18 cellular contexts compared by ENCODE assay signal in genomic region chr7:26326211-26326610, GRCh38. TPM values are rescaled to one million over a fixed set of nuclear protein-coding genes. Genes with fewer than 3 reads are reported as not detected.
DNase-seq lines count a peak whose midpoint lies in the region; ATAC-seq and TF ChIP-seq lines count a peak whose summit lies in the region.
"Had no signal": no experiment of that assay in that cellular context is flagged by ENCODE, and none has a peak within 500 bp of the region (broad histone marks: within the 10 kb centered on the region; RNA-seq: fewer than 3 reads in every experiment).

No MANE protein-coding gene starts in this region.

- peak overlapping the region; percentile 42 for H2AFZ ChIP-seq in mammary epithelial cell (ENCODE audit: low read depth, low read length)

- H3K27ac Mint-ChIP-seq in MCF 10A (ENCODE audit: low read depth, unreplicated experiment), result no peak overlapping the region
- H3K27ac Mint-ChIP-seq in activated T-helper 17 cell treated with anti-CD3 and anti-CD28 coated beads, Interleukin-2, amount 50 U/mL, for 72 hours, result no peak overlapping the region

- no peaks in the 10 kb centered on the region for H3K9me3 Mint-ChIP-seq in MCF 10A (ENCODE audit: unreplicated experiment)
- no peaks in the 10 kb centered on the region for H3K9me3 Mint-ChIP-seq in activated T-helper 17 cell treated with anti-CD3 and anti-CD28 coated beads, Interleukin-2, amount 50 U/mL, for 72 hours
- H3K9me3 Mint-ChIP-seq: CD4-positive, CD25-positive, alpha-beta regulatory T cell had no signal

- CTCF ChIA-PET in mammary epithelial cell (lab: Charles Lee; ENCODE audit: low non-redundant PET), result interaction anchor here (0.6 kb wide), 1 partner anchor 16 kb away, joined by 7 read pairs; no protein-coding TSS in a partner anchor
- CTCF ChIA-PET in MCF 10A (lab: Yijun Ruan, JAX), result no interaction called here

- H3K9ac ChIP-seq in mammary epithelial cell (ENCODE audit: insufficient read depth, low read length), result no peak overlapping the region
- H3K9ac ChIP-seq: BLaER1 had no signal

- no peaks in the 10 kb centered on the region for H3K36me3 ChIP-seq in mammary epithelial cell (ENCODE audit: insufficient read depth, low read length)
- H3K36me3 ChIP-seq: BLaER1, SJCRH30 had no signal

- H3K4me3 ChIP-seq in mammary epithelial cell (replicated peaks in 1 of 3; ENCODE audit: insufficient read depth in 1 of 3, low read depth in 2 of 3, low read length in 3 of 3) (no peak overlapping the region), epithelial cell of esophagus (ENCODE audit: low read length) (no peak overlapping the region)
- H3K4me3 ChIP-seq: BLaER1, SJCRH30 had no signal

- no peaks in the 10 kb centered on the region for H3K79me2 ChIP-seq in mammary epithelial cell (ENCODE audit: insufficient read depth, low read length)

- no peaks in the 10 kb centered on the region for H4K20me1 ChIP-seq in mammary epithelial cell (ENCODE audit: insufficient read depth, low read length)
- H4K20me1 ChIP-seq: BLaER1 had no signal

- no peak overlapping the region for H3K4me2 ChIP-seq in mammary epithelial cell (ENCODE audit: insufficient read depth, low read depth, low read length)
- H3K4me2 ChIP-seq: BLaER1 had no signal

- ATAC-seq in activated T-helper 17 cell treated with anti-CD3 and anti-CD28 coated beads, Interleukin-2, amount 50 U/mL, for 72 hours (replicated peaks), result no peak
- ATAC-seq: Panc1, SK-N-SH treated with all-trans-retinoic acid at 6 μM for 48 hours had no signal

- dilution Hi-C loops in mammary epithelial cell (cut with HindIII; ENCODE audit: low sequenced_read_pairs), result no loop called here

- no TSS peak for BruUV-seq in mammary epithelial cell (replicated peaks; lab: Mats Ljungman, UMichigan)
- BruUV-seq in MCF 10A (replicated peaks; lab: Mats Ljungman, UMichigan), result no TSS peak

- no peaks in the 10 kb centered on the region for H3K4me1 Mint-ChIP-seq in MCF 10A (ENCODE audit: insufficient read depth, unreplicated experiment)
- H3K4me1 Mint-ChIP-seq in activated T-helper 17 cell treated with anti-CD3 and anti-CD28 coated beads, Interleukin-2, amount 50 U/mL, for 72 hours, result peaks cover 9% of the 10 kb centered on the region

- TF ChIP-seq CTCF in mammary epithelial cell (conservative IDR thresholded peaks at IDR 0.05 in 1 of 2, IDR thresholded peaks at IDR 0.05 in 1 of 2; ENCODE audit: extremely low read depth in 1 of 2, insufficient read depth in 1 of 2, low read depth in 1 of 2, low read length in 2 of 2), result no peak
- TF ChIP-seq CTCF in MCF 10A (IDR thresholded peaks at IDR 0.05; ENCODE audit: unreplicated experiment), result no peak
- no peak for TF ChIP-seq CTCF in epithelial cell of esophagus (IDR thresholded peaks at IDR 0.05; ENCODE audit: insufficient read depth, low read depth, low read length, missing control alignments)
- no peak for TF ChIP-seq CTCF in GM13977 (IDR thresholded peaks at IDR 0.05; ENCODE audit: extremely low read depth, insufficient read depth, missing control alignments)

- WGBS in mammary epithelial cell (ENCODE audit: low coverage, missing lambda C conversion rate), result 67% methylated on average over 3 of the region's 3 CpGs

- DNase-seq in mammary epithelial cell (peak; percentile 16), MCF 10A (ENCODE audit: unreplicated experiment) (no peak), NCI-H226 (peak; percentile 63), epithelial cell of esophagus (ENCODE audit: low read depth) (peak; percentile 23), medulla oblongata (ENCODE audit: extremely low spot score) (no peak), GM13977 (ENCODE audit: low spot score) (no peak)
- DNase-seq: 8988T; CD4-positive, CD25-positive, alpha-beta regulatory T cell; KBM-7; MM.1S; NCI-H2029; NCI-H526 treated with DMSO at 0.1 percent for 48 hours; SJCRH30 had no signal

- no peak overlapping the region for H3K27ac ChIP-seq in mammary epithelial cell (ENCODE audit: insufficient read depth, low read depth, low read length)
- H3K27ac ChIP-seq: BLaER1, SJCRH30 had no signal

- peaks cover 11% of the 10 kb centered on the region for H3K4me1 ChIP-seq in mammary epithelial cell (ENCODE audit: insufficient read depth, low read length)
- H3K4me1 ChIP-seq: SJCRH30 had no signal

- no peaks in the 10 kb centered on the region for H3K9me3 ChIP-seq in mammary epithelial cell (replicated peaks; ENCODE audit: insufficient read depth, low read length)
- H3K9me3 ChIP-seq: SJCRH30 had no signal

- H3K36me3 Mint-ChIP-seq in MCF 10A (ENCODE audit: insufficient read depth, unreplicated experiment), result no peaks in the 10 kb centered on the region
- H3K36me3 Mint-ChIP-seq in activated T-helper 17 cell treated with anti-CD3 and anti-CD28 coated beads, Interleukin-2, amount 50 U/mL, for 72 hours (ENCODE audit: low read depth), result peaks cover 24% of the 10 kb centered on the region

- intact Hi-C loops in mammary epithelial cell (cut with micrococcal nuclease), result no loop called here
- intact Hi-C loops in MCF 10A (cut with micrococcal nuclease), result no loop called here

- POLR2A ChIA-PET in MCF 10A (lab: Yijun Ruan, JAX), result no interaction called here

- H3K27me3 ChIP-seq in mammary epithelial cell (ENCODE audit: insufficient read depth, low read length), result no peaks in the 10 kb centered on the region
- H3K27me3 ChIP-seq: BLaER1 had no signal

- no peak overlapping the region for H3K4me3 Mint-ChIP-seq in MCF 10A (ENCODE audit: unreplicated experiment)
- H3K4me3 Mint-ChIP-seq in activated T-helper 17 cell treated with anti-CD3 and anti-CD28 coated beads, Interleukin-2, amount 50 U/mL, for 72 hours, result no peak overlapping the region
- H3K4me3 Mint-ChIP-seq: CD4-positive, CD25-positive, alpha-beta regulatory T cell had no signal

- no peaks in the 10 kb centered on the region for H3K27me3 Mint-ChIP-seq in MCF 10A (ENCODE audit: insufficient read depth, unreplicated experiment)
- no peaks in the 10 kb centered on the region for H3K27me3 Mint-ChIP-seq in activated T-helper 17 cell treated with anti-CD3 and anti-CD28 coated beads, Interleukin-2, amount 50 U/mL, for 72 hours
- H3K27me3 Mint-ChIP-seq: CD4-positive, CD25-positive, alpha-beta regulatory T cell had no signal

- in situ Hi-C loops in mammary epithelial cell (cut with MboI; ENCODE audit: low sequenced_read_pairs in 2 of 2), result no loop called here
- in situ Hi-C loops in GM13977 (cut with MboI; ENCODE audit: low pct_unique_long_range_greater_than_20kb, low sequenced_read_pairs, unreplicated experiment), result no loop called here

RNA-seq across cellular contexts. Expression of gene SNX10, which starts 34.5 kb away (rescaled TPM):
- total RNA-seq in mammary epithelial cell, result 10 to 100 TPM in 1 of 2 donors, 1 to 10 TPM in 1; 6.0 to 13.0 TPM
- 11.4 TPM for polyA plus RNA-seq in mammary epithelial cell
- polyA minus RNA-seq in mammary epithelial cell, result 4.5 TPM
- total RNA-seq in MCF 10A (2022), result 7.1 and 8.0 TPM in 2 replicates
- total RNA-seq in activated T-helper 17 cell treated with anti-CD3 and anti-CD28 coated beads, Interleukin-2, amount 50 U/mL, for 72 hours, result 10 to 100 TPM; 23.5 to 30.8 TPM
- total RNA-seq: LHCN-M2, SJCRH30 had no signal

Comparison
In these comparisons a context has a peak if more than half of its experiments do, and no peak if none do; other contexts are left out.
1. DNase-seq: peak in mammary epithelial cell (single experiment), NCI-H226 (single experiment) and epithelial cell of esophagus (single experiment); none in MCF 10A (single experiment), medulla oblongata (single experiment) and GM13977 (single experiment).